In genomic region chr6:43499028-43499815, GRCh38 we compare ENCODE assay signal across 1 cellular context.
A peak's percentile ranks its signal among the peaks of the same experiment; 100 is the strongest.
TF ChIP-seq lines count a peak whose summit lies in the region.

No MANE protein-coding gene starts in this region.

TF ChIP-seq in HepG2, 621 proteins besides CTCF, POLR2A, EP300 and RAD21 (continues in another document):
- TF ChIP-seq ZBTB38 (CRISPR knock-in tag; IDR thresholded peaks at IDR 0.05) (0 out of 2 replicates have a peak, but pooled peaks have one; percentile 23), RERE (CRISPR knock-in tag; IDR thresholded peaks at IDR 0.05; ENCODE audit: low read depth) (no peak), ZHX2 (IDR thresholded peaks at IDR 0.05; ENCODE audit: low read depth) (no peak), ZHX2 (CRISPR knock-in tag; IDR thresholded peaks at IDR 0.05; ENCODE audit: borderline replicate concordance) (no peak), FOXJ3 (CRISPR knock-in tag; IDR thresholded peaks at IDR 0.05; ENCODE audit: borderline replicate concordance) (no peak), ATF6 (CRISPR knock-in tag; conservative IDR thresholded peaks at IDR 0.05) (no peak), ZNF30 (CRISPR knock-in tag; IDR thresholded peaks at IDR 0.05) (no peak), CCAR2 (optimal IDR thresholded peaks at IDR 0.05; ENCODE audit: low read depth, low read length) (no peak), HINFP (CRISPR knock-in tag; IDR thresholded peaks at IDR 0.05; ENCODE audit: low read depth) (no peak), STAG1 (CRISPR knock-in tag; IDR thresholded peaks at IDR 0.05) (0 out of 2 replicates have a peak, but pooled peaks have one; percentile 2), ZNF335 (CRISPR knock-in tag; IDR thresholded peaks at IDR 0.05) (no peak), ZNF407 (CRISPR knock-in tag; IDR thresholded peaks at IDR 0.05; ENCODE audit: not compliant biosample characterization) (peak; percentile 43), ZNF160 (CRISPR knock-in tag; IDR thresholded peaks at IDR 0.05) (no peak), SAP130 (CRISPR knock-in tag; IDR thresholded peaks at IDR 0.05; ENCODE audit: low read depth) (peak; percentile 67), ZNF740 (CRISPR knock-in tag; IDR thresholded peaks at IDR 0.05) (no peak), ZNF607 (CRISPR knock-in tag; IDR thresholded peaks at IDR 0.05; ENCODE audit: borderline replicate concordance) (no peak), ZNF770 (CRISPR knock-in tag; IDR thresholded peaks at IDR 0.05) (no peak), ERF (CRISPR knock-in tag; IDR thresholded peaks at IDR 0.05) (no peak), ZNF101 (CRISPR knock-in tag; IDR thresholded peaks at IDR 0.05; ENCODE audit: borderline replicate concordance, low read depth) (no peak), SMAD3 (CRISPR knock-in tag; IDR thresholded peaks at IDR 0.05) (no peak), ELF4 (CRISPR knock-in tag; IDR thresholded peaks at IDR 0.05; ENCODE audit: borderline replicate concordance) (no peak), HNF4G (IDR thresholded peaks at IDR 0.05; ENCODE audit: borderline replicate concordance, low read depth, low read length) (no peak), HNF4G (CRISPR knock-in tag; IDR thresholded peaks at IDR 0.05; ENCODE audit: borderline replicate concordance, low read depth) (peak; percentile 31; the same call in 1 of the 2 replicates), ZNF773 (CRISPR knock-in tag; IDR thresholded peaks at IDR 0.05; ENCODE audit: borderline replicate concordance) (no peak), IRF9 (CRISPR knock-in tag; IDR thresholded peaks at IDR 0.05; ENCODE audit: borderline replicate concordance) (no peak)
